ENCODE assay signal across 9 cellular contexts in the genomic region with DNA sequence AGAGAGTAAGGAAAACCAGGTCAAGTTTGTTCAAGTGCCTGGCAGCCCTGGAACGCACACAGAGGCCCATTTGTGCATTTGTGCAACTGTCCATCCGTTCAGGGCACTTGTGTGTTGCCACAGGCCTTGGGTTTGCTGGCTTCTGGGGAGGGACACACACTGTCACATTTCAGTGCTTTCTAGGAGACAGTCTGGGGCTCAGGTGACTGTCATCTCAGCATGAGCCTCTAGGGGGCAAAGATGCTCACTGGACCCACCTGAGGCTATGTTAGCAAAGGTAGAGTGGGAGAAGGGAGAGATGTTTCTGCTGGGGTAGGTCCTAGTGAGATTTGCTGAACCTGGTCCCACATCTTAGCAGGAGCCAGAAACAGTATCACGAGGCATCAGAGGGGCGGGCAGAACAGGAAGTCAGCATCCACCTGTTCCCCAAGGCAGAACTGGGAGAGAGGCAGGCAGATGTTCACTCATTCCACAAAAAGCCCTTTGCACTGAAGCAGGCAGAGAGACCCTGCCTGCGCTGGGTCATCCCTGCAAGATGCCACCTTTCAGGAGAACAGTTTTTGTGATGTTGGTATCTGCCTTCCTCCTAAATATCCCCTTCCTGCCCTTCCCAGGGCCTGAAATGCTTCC. TPM values are rescaled to one million over a fixed set of nuclear protein-coding genes. Genes with fewer than 3 reads are reported as not detected.
A peak's percentile ranks its signal among the peaks of the same experiment; 100 is the strongest.
DNase-seq lines count a peak whose midpoint lies in the region; ATAC-seq, FAIRE-seq and TF ChIP-seq lines count a peak whose summit lies in the region.
"Had no signal": no experiment of that assay in that cellular context is flagged by ENCODE, and none has a peak within 500 bp of the region (broad histone marks: within the 10 kb centered on the region; RNA-seq: fewer than 3 reads in every experiment).

No MANE protein-coding gene starts in this region.

- DNase-seq in GM18507 (ENCODE audit: extremely low spot score, insufficient read length, low read depth) (no peak), NAMALWA (ENCODE audit: low spot score) (peak; percentile 51), dermis blood vessel endothelial cell (peak; percentile 52), natural killer cell (no peak), frontal cortex (ENCODE audit: low spot score in 2 of 2) (no peak)
- peak; percentile 64 for DNase-seq in activated CD4-positive, alpha-beta T cell treated with anti-CD3 and anti-CD28 coated beads for 48 hours

- H3K4me1 Mint-ChIP-seq in natural killer cell = peaks cover 16 to 21% of the 10 kb centered on the region in 2 donors

- H3K4me3 Mint-ChIP-seq in natural killer cell = no peak overlapping the region
- H3K4me3 Mint-ChIP-seq: T-helper 1 cell treated with Interleukin-12 subunit alpha and Interleukin-12 subunit beta and Interleukin-4 antibody, amounts not matched to agents 30 μg/mL and 1 μg/mL, for 36 hours had no signal

- no peaks in the 10 kb centered on the region for H3K27me3 Mint-ChIP-seq in natural killer cell (ENCODE audit: low read depth in 2 of 2)

- no peaks in the 10 kb centered on the region for H3K9me3 Mint-ChIP-seq in natural killer cell
- H3K9me3 Mint-ChIP-seq: T-helper 1 cell treated with Interleukin-12 subunit alpha and Interleukin-12 subunit beta and Interleukin-4 antibody, amounts not matched to agents 30 μg/mL and 1 μg/mL, for 36 hours had no signal

- TF ChIP-seq CTCF in natural killer cell (IDR thresholded peaks at IDR 0.05) = peak; percentile 56

- no peaks in the 10 kb centered on the region for H3K36me3 Mint-ChIP-seq in natural killer cell

- peak; percentile 92 for FAIRE-seq in GM18507 (lab: Jason Lieb, UNC)
- FAIRE-seq in frontal cortex (lab: Jason Lieb, UNC) = no peak

- H3K27ac Mint-ChIP-seq in natural killer cell = peak overlapping the region in 1 of 2 donors; percentile 47
- H3K27ac Mint-ChIP-seq: T-helper 1 cell treated with Interleukin-12 subunit alpha and Interleukin-12 subunit beta and Interleukin-4 antibody, amounts not matched to agents 30 μg/mL and 1 μg/mL, for 36 hours had no signal

- intact Hi-C loops in natural killer cell (cut with micrococcal nuclease) = no loop called here

- ATAC-seq in natural killer cell (peak; percentile 54 to 88 (median 85)), GM19452 (IDR thresholded peaks at IDR 0.05; ENCODE audit: unreplicated experiment) (no peak), HG03457 (IDR thresholded peaks at IDR 0.05; ENCODE audit: unreplicated experiment) (no peak)

RNA-seq across cellular contexts. Expression of gene RAI1, which starts 48.5 kb away (rescaled TPM):
- total RNA-seq in dermis blood vessel endothelial cell (10.4 and 17.9 TPM in 2 replicates), natural killer cell (10 to 100 TPM; 39.8 to 55.0 (median 49.4) TPM), frontal cortex (16.7 TPM)

Comparison
In these comparisons a context has a peak if more than half of its experiments do, and no peak if none do; other contexts are left out.
1. DNase-seq: peak in NAMALWA (single experiment), activated CD4-positive, alpha-beta T cell treated with anti-CD3 and anti-CD28 coated beads for 48 hours (single experiment) and dermis blood vessel endothelial cell (single experiment); none in GM18507 (single experiment), natural killer cell (single experiment) and frontal cortex (0 of 2).
2. ATAC-seq: peak in natural killer cell (3 of 3); none in GM19452 (single experiment) and HG03457 (single experiment).